In genomic region chr1:4666683-4667082, GRCh38 we compare ENCODE assay signal across 8 cellular contexts. TPM values are rescaled to one million over a fixed set of nuclear protein-coding genes. Genes with fewer than 3 reads are reported as not detected.
DNase-seq lines count a peak whose midpoint lies in the region; FAIRE-seq and TF ChIP-seq lines count a peak whose summit lies in the region.
"Not testable (repeated sequence)": the region's sequence is repeated elsewhere in the genome, so short reads cannot be mapped to it uniquely, and the experiment has no call there.
"Had no signal": no experiment of that assay in that cellular context is flagged by ENCODE, and none has a peak within 500 bp of the region (broad histone marks: within the 10 kb centered on the region; RNA-seq: fewer than 3 reads in every experiment).

No MANE protein-coding gene starts in this region.

- 61 to 67% methylated on average over 2 to 19 of the region's 19 CpGs for WGBS in GM23248 (ENCODE audit: low coverage in 1 of 2, low lambda C conversion rate in 2 of 2, missing lambda C conversion rate in 2 of 2), 2 experiments

- H3K36me3 Mint-ChIP-seq in MCF 10A (ENCODE audit: insufficient read depth, unreplicated experiment) = not testable (repeated sequence)

- H3K4me3 ChIP-seq in GM23248 = not testable (repeated sequence)

- not testable (repeated sequence) for TF ChIP-seq CTCF in MCF 10A (IDR thresholded peaks at IDR 0.05; ENCODE audit: unreplicated experiment)

- DNase-seq in Daoy (ENCODE audit: low read depth) (peak; percentile 50), GM23248 (peak; percentile 13), RCC 7860 (ENCODE audit: low spot score) (peak; percentile 25), amniotic epithelial cell (ENCODE audit: low read depth) (peak; percentile 7), MCF 10A (ENCODE audit: unreplicated experiment) (peak; percentile 69), head of caudate nucleus (peak in 24 of 42 donors; percentile 31 to 78 (median 60))

- POLR2A ChIA-PET in MCF 10A (lab: Yijun Ruan, JAX) = interaction anchor here (1.0 kb wide), 1 partner anchor 36 kb away, joined by 3 read pairs; no protein-coding TSS in a partner anchor

- H3K4me1 Mint-ChIP-seq in MCF 10A (ENCODE audit: insufficient read depth, unreplicated experiment) = not testable (repeated sequence)

- CTCF ChIA-PET in MCF 10A (lab: Yijun Ruan, JAX) = not testable (repeated sequence)

- H3K27ac Mint-ChIP-seq in MCF 10A (ENCODE audit: low read depth, unreplicated experiment) = not testable (repeated sequence)

- H3K9me2 ChIP-seq in GM23248 (ENCODE audit: insufficient read depth) = not testable (repeated sequence)

- intact Hi-C loops in MCF 10A (cut with micrococcal nuclease) = loop anchor here (5.0 kb wide), 1 partner anchor 836 kb away; no protein-coding TSS in a partner anchor
- intact Hi-C loops in head of caudate nucleus (cut with DNase I) = not testable (repeated sequence)

- not testable (repeated sequence) for H3K79me2 ChIP-seq in GM23248 (ENCODE audit: insufficient read depth)

- not testable (repeated sequence) for H3K27me3 Mint-ChIP-seq in MCF 10A (ENCODE audit: insufficient read depth, unreplicated experiment)

- not testable (repeated sequence) for H3K36me3 ChIP-seq in GM23248 (ENCODE audit: low read depth)

- H3K4me2 ChIP-seq in GM23248 (ENCODE audit: unreplicated experiment) = not testable (repeated sequence)

- not testable (repeated sequence) for H3K9me3 ChIP-seq in GM23248 (ENCODE audit: low read depth)

- FAIRE-seq in RCC 7860 (lab: Jason Lieb, UNC) = not testable (repeated sequence)

- H3K4me1 ChIP-seq in GM23248 (ENCODE audit: insufficient read depth) = not testable (repeated sequence)

- in situ Hi-C loops in GM23248 (cut with MboI) = loop anchor here (25.0 kb wide), 1 partner anchor 1246 kb away; no protein-coding TSS in a partner anchor

- H3K9me3 Mint-ChIP-seq in MCF 10A (ENCODE audit: unreplicated experiment) = not testable (repeated sequence)

- not testable (repeated sequence) for H3F3A ChIP-seq in GM23248 (ENCODE audit: insufficient read depth)

- not testable (repeated sequence) for H3K4me3 Mint-ChIP-seq in MCF 10A (ENCODE audit: unreplicated experiment)

- not testable (repeated sequence) for H4K20me1 ChIP-seq in GM23248 (ENCODE audit: insufficient read depth)

- not testable (repeated sequence) for H2AFZ ChIP-seq in GM23248

- H3K9ac ChIP-seq in GM23248 = not testable (repeated sequence)

- H3K27me3 ChIP-seq in GM23248 (replicated peaks; ENCODE audit: insufficient read depth) = not testable (repeated sequence)

- not testable (repeated sequence) for BruUV-seq in MCF 10A (replicated peaks; lab: Mats Ljungman, UMichigan)

- H3K27ac ChIP-seq in GM23248 = not testable (repeated sequence)

RNA-seq across cellular contexts. Expression of gene AJAP1, which starts 12.3 kb away (rescaled TPM):
- 7.0 TPM in 1 of 2 replicates, not detected in the other for total RNA-seq in Daoy (2014; rRNA removed; shearing (Covaris generic))
- under 0.01 and 0.86 TPM in 2 replicates for total RNA-seq in GM23248 (2014; rRNA removed; shearing (Covaris generic))
- 0.03 TPM in 1 of 2 replicates, not detected in the other for polyA plus RNA-seq in GM23248 (2016; fragmentation: Nextera tagmentation; extraction: Ambion mirVana)
- not detected in 2 replicates for total RNA-seq in MCF 10A (2022)
- total RNA-seq: Calu3, K562 had no signal
- polyA plus RNA-seq: K562 had no signal

Comparison
In these comparisons a context has a peak if more than half of its experiments do, and no peak if none do; other contexts are left out.
1. DNase-seq: peak in every context shown above with its lines; median percentile 69 in MCF 10A; 60 in head of caudate nucleus; 50 in Daoy; 25 in RCC 7860; 13 in GM23248; 7 in amniotic epithelial cell.